1 cellular context compared by ENCODE assay signal in genomic region chr19:10552596-10553053, GRCh38.
TF ChIP-seq lines count a peak whose summit lies in the region.

No MANE protein-coding gene starts in this region.

TF ChIP-seq in endothelial cell of umbilical vein, 7 proteins besides CTCF, POLR2A, EP300 and RAD21:
- TF ChIP-seq GATA2 (IDR thresholded peaks at IDR 0.05; ENCODE audit: insufficient read depth, insufficient read length, low read depth, low read length) = no peak
- no peak for TF ChIP-seq FOS (IDR thresholded peaks at IDR 0.05; ENCODE audit: borderline replicate concordance, insufficient read depth, low read length)
- no peak for TF ChIP-seq MAX (IDR thresholded peaks at IDR 0.05; ENCODE audit: insufficient read depth, insufficient read length)
- TF ChIP-seq MYC (IDR thresholded peaks at IDR 0.05; ENCODE audit: low read depth, low read length) = no peak
- TF ChIP-seq JUN (IDR thresholded peaks at IDR 0.05; ENCODE audit: borderline replicate concordance, insufficient read depth, insufficient read length, low read depth) = no peak
- no peak for TF ChIP-seq POLR2AphosphoS5 (IDR thresholded peaks at IDR 0.05; ENCODE audit: insufficient read depth, low read depth, low read length)
- TF ChIP-seq EZH2 (IDR thresholded peaks at IDR 0.05; ENCODE audit: borderline replicate concordance, low read depth, low read length, severe bottlenecking) = no peak
